In the genomic region with DNA sequence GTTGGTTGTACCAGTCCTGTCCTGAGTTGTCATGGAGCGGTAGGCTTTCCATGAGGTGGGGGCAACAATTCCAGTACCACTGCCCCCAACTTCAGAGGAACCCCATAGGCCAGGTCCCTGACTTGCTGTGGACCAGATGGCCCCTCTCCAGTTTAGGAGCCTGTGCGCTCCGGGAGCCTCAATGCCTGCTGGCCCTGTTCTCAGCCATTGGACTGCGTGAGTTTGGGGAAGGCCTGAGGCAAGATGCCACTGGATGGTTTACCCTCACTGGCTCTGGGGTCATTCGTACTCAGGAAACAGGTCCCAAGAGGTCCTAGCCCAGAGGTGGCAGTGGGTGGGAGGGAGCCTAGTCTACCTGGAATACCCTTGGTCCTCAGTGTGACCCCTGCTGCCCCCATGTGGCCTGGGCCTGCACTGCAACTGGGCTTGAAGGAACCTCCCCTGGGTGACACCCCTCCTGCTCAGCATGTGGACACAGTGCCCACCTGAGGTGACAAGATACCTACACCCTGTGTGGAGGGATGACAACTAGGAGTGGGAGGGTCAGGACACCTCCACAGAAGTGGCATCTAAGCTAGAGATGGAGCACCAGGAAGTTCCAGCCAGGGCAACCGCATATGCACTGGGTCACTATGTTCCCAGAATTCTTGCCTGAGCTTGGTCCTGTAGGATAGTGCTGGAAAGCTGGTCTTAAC, we compare ENCODE assay signal across 8 cellular contexts. TPM values are rescaled to one million over a fixed set of nuclear protein-coding genes. Genes with fewer than 3 reads are reported as not detected.
DNase-seq lines count a peak whose midpoint lies in the region; ATAC-seq and TF ChIP-seq lines count a peak whose summit lies in the region.

No MANE protein-coding gene starts in this region.

- in situ Hi-C loops in Panc1 (cut with HindIII; ENCODE audit: low pct_unique_long_range_greater_than_20kb, low sequenced_read_pairs): no loop called here

- peak overlapping the region; percentile 36 for H3K27ac ChIP-seq in HUES48 (ENCODE audit: low read depth, low read length)
- H3K27ac ChIP-seq in Panc1 (ENCODE audit: low read length): 0 out of 2 replicates have a peak overlapping the region, but pooled peaks have one; percentile 12
- no peak overlapping the region for H3K27ac ChIP-seq in osteoblast (ENCODE audit: low read depth, low read length)
- H3K27ac ChIP-seq in tibial nerve: peak overlapping the region in 2 of 4 donors; percentile 2 to 10

- no peak overlapping the region for H3K9ac ChIP-seq in HUES48 (ENCODE audit: low read depth, low read length)

- ATAC-seq in Panc1 (peak; percentile 87), GM21367 (IDR thresholded peaks at IDR 0.05; ENCODE audit: unreplicated experiment) (no peak)
- ATAC-seq in activated T-cell treated with anti-CD3 and anti-CD28 coated beads, Interleukin-2, amount 50 U/mL, for 72 hours (replicated peaks in 1 of 2): peak; percentile 74 to 81

- peaks cover 5 to 8% of the 10 kb centered on the region in 2 donors for H3K36me3 Mint-ChIP-seq in activated T-cell treated with anti-CD3 and anti-CD28 coated beads, Interleukin-2, amount 50 U/mL, for 72 hours (ENCODE audit: insufficient read depth in 2 of 2)

- no peak for TF ChIP-seq POLR2A in tibial nerve (IDR thresholded peaks at IDR 0.05)

- TF ChIP-seq CTCF in GM12865 (IDR thresholded peaks at IDR 0.05; ENCODE audit: insufficient read depth, low read depth, low read length, missing control alignments): peak; percentile 98
- peak; percentile 91 for TF ChIP-seq CTCF in Panc1 (IDR thresholded peaks at IDR 0.05)
- peak; percentile 89 for TF ChIP-seq CTCF in osteoblast (IDR thresholded peaks at IDR 0.05; ENCODE audit: extremely low read depth, low read depth, low read length)
- peak; percentile 94 to 97 (median 95) for TF ChIP-seq CTCF in tibial nerve (IDR thresholded peaks at IDR 0.05)

- H4K20me1 ChIP-seq in osteoblast (ENCODE audit: insufficient read depth, low read length): peaks cover 15% of the 10 kb centered on the region

- H3K4me3 Mint-ChIP-seq in activated T-cell treated with anti-CD3 and anti-CD28 coated beads, Interleukin-2, amount 50 U/mL, for 72 hours: no peak overlapping the region

- CTCF ChIA-PET in Panc1 (lab: Charles Lee): interaction anchor here (0.5 to 0.6 kb wide), 2 partner anchors 12 to 50 kb away, joined by 3 read pairs; no protein-coding TSS in a partner anchor

- peaks cover 4% of the 10 kb centered on the region; the same call in 1 of the 2 replicates for H3K4me1 ChIP-seq in HUES48 (ENCODE audit: control insufficient read depth, insufficient read depth, low read length)
- no peaks in the 10 kb centered on the region for H3K4me1 ChIP-seq in Panc1 (ENCODE audit: control insufficient read depth, insufficient read depth, low read length)
- no peaks in the 10 kb centered on the region for H3K4me1 ChIP-seq in osteoblast (ENCODE audit: insufficient read depth, low read length)
- no peaks in the 10 kb centered on the region for H3K4me1 ChIP-seq in tibial nerve

- no peak overlapping the region for H3K4me2 ChIP-seq in osteoblast (ENCODE audit: insufficient read depth, low read length)

- no peaks in the 10 kb centered on the region for H3K9me3 Mint-ChIP-seq in activated T-cell treated with anti-CD3 and anti-CD28 coated beads, Interleukin-2, amount 50 U/mL, for 72 hours

- intact Hi-C loops in Panc1 (cut with micrococcal nuclease; ENCODE audit: unreplicated experiment): no loop called here

- H3K9me3 ChIP-seq in HUES48 (ENCODE audit: control insufficient read depth, insufficient read depth, low read length) (no peaks in the 10 kb centered on the region), Panc1 (ENCODE audit: control insufficient read depth, insufficient read depth, low read depth, low read length) (no peaks in the 10 kb centered on the region), osteoblast (ENCODE audit: low read depth, low read length) (no peaks in the 10 kb centered on the region), tibial nerve (no peaks in the 10 kb centered on the region)

- H3K27me3 ChIP-seq in HUES48 (ENCODE audit: control insufficient read depth, insufficient read depth, low read length) (no peaks in the 10 kb centered on the region), Panc1 (ENCODE audit: control insufficient read depth, insufficient read depth, low read length) (no peaks in the 10 kb centered on the region), osteoblast (ENCODE audit: insufficient read depth, low read length) (no peaks in the 10 kb centered on the region), tibial nerve (no peaks in the 10 kb centered on the region)

- no peak overlapping the region for H2AFZ ChIP-seq in osteoblast (ENCODE audit: low read length)

- POLR2A ChIA-PET in Panc1 (lab: Charles Lee): interaction anchor here (0.5 kb wide), 1 partner anchor 47 kb away, joined by 6 read pairs; no protein-coding TSS in a partner anchor

- H3K36me3 ChIP-seq in HUES48 (ENCODE audit: control insufficient read depth, insufficient read depth, low read length) (peaks cover 52% of the 10 kb centered on the region), Panc1 (ENCODE audit: control insufficient read depth, insufficient read depth, low read length) (no peaks in the 10 kb centered on the region), osteoblast (ENCODE audit: insufficient read depth, low read length) (peaks cover 38% of the 10 kb centered on the region), tibial nerve (peaks cover 0 to 50% (median 14%) of the 10 kb centered on the region in 3 donors)

- peaks cover 13% of the 10 kb centered on the region for H3K4me1 Mint-ChIP-seq in activated T-cell treated with anti-CD3 and anti-CD28 coated beads, Interleukin-2, amount 50 U/mL, for 72 hours (ENCODE audit: low read depth)

- H3K79me2 ChIP-seq in osteoblast (ENCODE audit: insufficient read depth, low read length): no peaks in the 10 kb centered on the region

- DNase-seq in GM12865 (ENCODE audit: low read depth) (peak; percentile 84), Panc1 (ENCODE audit: low read depth, low spot score) (no peak), fibroblast of peridontal ligament (ENCODE audit: extremely low read depth) (peak; percentile 44), osteoblast (ENCODE audit: insufficient read length, low spot score, missing footprints) (peak; percentile 97), tibial nerve (ENCODE audit: low spot score in 2 of 2) (peak; percentile 84 to 95)
- peak; percentile 89 to 92 for DNase-seq in activated T-cell treated with anti-CD3 and anti-CD28 coated beads, Interleukin-2, amount 50 U/mL, for 72 hours

- no peak overlapping the region for H3K4me3 ChIP-seq in GM12865 (ENCODE audit: low read depth, low read length)
- no peak overlapping the region for H3K4me3 ChIP-seq in HUES48 (ENCODE audit: low read depth, low read length)
- H3K4me3 ChIP-seq in Panc1 (ENCODE audit: low read depth in 2 of 2, low read length in 2 of 2): no peak overlapping the region
- no peak overlapping the region for H3K4me3 ChIP-seq in osteoblast (ENCODE audit: insufficient read depth, low read length)
- H3K4me3 ChIP-seq in tibial nerve: no peak overlapping the region

- H3K27me3 Mint-ChIP-seq in activated T-cell treated with anti-CD3 and anti-CD28 coated beads, Interleukin-2, amount 50 U/mL, for 72 hours (ENCODE audit: low read depth): no peaks in the 10 kb centered on the region

- no TSS peak for BruUV-seq in Panc1 (replicated peaks; lab: Mats Ljungman, UMichigan)

- WGBS in tibial nerve, 2 donors: 75 to 78% methylated on average over 5 to 6 of the region's 6 CpGs

- TF ChIP-seq EP300 in tibial nerve (IDR thresholded peaks at IDR 0.05): peak in 1 of 2 donors; percentile 57

- no peak overlapping the region for H3K27ac Mint-ChIP-seq in activated T-cell treated with anti-CD3 and anti-CD28 coated beads, Interleukin-2, amount 50 U/mL, for 72 hours

RNA-seq across cellular contexts. Expression of a gene that starts 6.0 kb away (rescaled TPM):
- total RNA-seq in Panc1 (2021; ENCODE audit: unreplicated experiment) (2.1 TPM), osteoblast (0.36 and 0.59 TPM in 2 replicates), tibial nerve (under 1 TPM in 2 of 4 donors, not detected in 2; 0.30 to 0.44 TPM)
- polyA plus RNA-seq in Panc1 (2012; ENCODE audit: insufficient read length): 2.2 TPM
- total RNA-seq in activated T-cell treated with anti-CD3 and anti-CD28 coated beads, Interleukin-2, amount 50 U/mL, for 72 hours: under 1 TPM; 0.29 to 0.86 TPM

RNA-seq across cellular contexts. Expression of a gene that starts 6.4 kb away (rescaled TPM):
- 92.2 TPM for total RNA-seq in Panc1 (2021; ENCODE audit: unreplicated experiment)
- polyA plus RNA-seq in Panc1 (2012; ENCODE audit: insufficient read length): 160 TPM
- 10 to 100 TPM; 36.7 to 37.6 TPM for total RNA-seq in activated T-cell treated with anti-CD3 and anti-CD28 coated beads, Interleukin-2, amount 50 U/mL, for 72 hours
- 18.3 and 23.2 TPM in 2 replicates for total RNA-seq in osteoblast
- total RNA-seq in tibial nerve: 1 to 10 TPM; 3.8 to 9.0 (median 8.1) TPM

RNA-seq across cellular contexts. Expression of a gene that starts 17.1 kb away (rescaled TPM):
- 3.0 TPM for total RNA-seq in Panc1 (2021; ENCODE audit: unreplicated experiment)
- polyA plus RNA-seq in Panc1 (2012; ENCODE audit: insufficient read length): 4.3 TPM
- 1 to 10 TPM in 1 of 2 donors, under 1 TPM in 1; 0.67 to 1.6 TPM for total RNA-seq in activated T-cell treated with anti-CD3 and anti-CD28 coated beads, Interleukin-2, amount 50 U/mL, for 72 hours
- total RNA-seq in osteoblast: not detected in 2 replicates
- total RNA-seq in tibial nerve: under 1 TPM in 1 of 4 donors, not detected in 3; 0.20 TPM

RNA-seq across cellular contexts. Expression of a gene that starts 26.9 kb away (rescaled TPM):
- 67.4 TPM for total RNA-seq in Panc1 (2021; ENCODE audit: unreplicated experiment)
- polyA plus RNA-seq in Panc1 (2012; ENCODE audit: insufficient read length): 49.9 TPM
- 10 to 100 TPM; 90.1 to 95.0 TPM for total RNA-seq in activated T-cell treated with anti-CD3 and anti-CD28 coated beads, Interleukin-2, amount 50 U/mL, for 72 hours
- 33.6 and 39.1 TPM in 2 replicates for total RNA-seq in osteoblast
- 10 to 100 TPM; 27.0 to 74.1 (median 41.3) TPM for total RNA-seq in tibial nerve

RNA-seq across cellular contexts. Expression of a gene that starts 29.5 kb away (rescaled TPM):
- 14.2 TPM for total RNA-seq in Panc1 (2021; ENCODE audit: unreplicated experiment)
- 25.5 TPM for polyA plus RNA-seq in Panc1 (2012; ENCODE audit: insufficient read length)
- total RNA-seq in activated T-cell treated with anti-CD3 and anti-CD28 coated beads, Interleukin-2, amount 50 U/mL, for 72 hours: 10 to 100 TPM in 1 of 2 donors, 1 to 10 TPM in 1; 9.7 to 14.0 TPM
- 23.9 and 30.0 TPM in 2 replicates for total RNA-seq in osteoblast
- total RNA-seq in tibial nerve: 10 to 100 TPM; 17.9 to 33.3 (median 22.4) TPM
